ENCODE assay signal across 11 cellular contexts in the genomic region with DNA sequence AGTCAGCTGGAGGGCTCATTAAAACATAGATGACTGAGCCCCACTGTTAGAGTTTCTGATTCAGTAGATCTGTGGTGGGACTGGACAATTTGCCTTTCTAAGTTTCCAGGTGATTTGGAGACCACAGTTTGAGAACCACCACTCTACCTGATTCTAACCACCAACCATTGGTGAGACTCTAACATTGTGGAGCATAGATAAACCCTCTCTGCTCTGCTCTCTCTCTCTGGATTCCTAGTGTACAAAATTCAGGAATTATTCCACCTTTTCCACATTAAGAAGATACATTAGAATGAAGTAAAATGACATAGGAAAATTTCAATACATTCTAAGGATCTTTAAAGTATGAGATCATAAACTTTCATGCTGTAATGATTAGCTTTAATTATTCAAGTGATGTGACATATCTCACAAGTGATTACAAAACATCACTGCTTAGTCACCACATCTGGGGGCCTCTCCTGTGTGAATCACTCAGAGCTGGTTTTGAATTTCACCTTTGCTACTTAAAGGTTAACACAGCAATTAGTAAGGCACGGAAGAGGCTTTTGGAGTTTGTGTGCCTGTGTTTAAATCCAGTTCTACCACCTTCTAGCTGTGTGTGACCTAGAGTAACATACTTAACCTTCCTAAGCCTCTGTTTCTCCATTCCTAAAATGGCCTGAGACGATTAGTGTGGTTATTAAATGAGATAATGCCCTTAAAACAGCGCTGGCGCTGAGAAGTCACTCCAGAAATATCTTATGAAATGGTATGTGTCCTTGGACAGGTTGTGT.
DNase-seq lines count a peak whose midpoint lies in the region; ATAC-seq and TF ChIP-seq lines count a peak whose summit lies in the region.
"Had no signal": no experiment of that assay in that cellular context is flagged by ENCODE, and none has a peak within 500 bp of the region (broad histone marks: within the 10 kb centered on the region; RNA-seq: fewer than 3 reads in every experiment).

No MANE protein-coding gene starts in this region.

- in situ Hi-C loops in gastrocnemius medialis (cut with MboI; ENCODE audit: low sequenced_read_pairs in 4 of 4): no loop called here

- no peak for TF ChIP-seq CTCF in epithelial cell of esophagus (IDR thresholded peaks at IDR 0.05; ENCODE audit: insufficient read depth, low read depth, low read length, missing control alignments)
- no peak for TF ChIP-seq CTCF in gastrocnemius medialis (IDR thresholded peaks at IDR 0.05 in 4 of 5, conservative IDR thresholded peaks at IDR 0.05 in 1 of 5)

- H3K27me3 Mint-ChIP-seq in activated T-cell treated with anti-CD3 and anti-CD28 coated beads, Interleukin-2, amount 50 U/mL, for 72 hours (ENCODE audit: low read depth): peaks cover 3% of the 10 kb centered on the region

- H3K4me3 ChIP-seq in epithelial cell of esophagus (ENCODE audit: low read length) (no peak overlapping the region), gastrocnemius medialis (no peak overlapping the region)

- peaks cover 0 to 2% of the 10 kb centered on the region in 2 donors for H3K9me3 Mint-ChIP-seq in activated T-cell treated with anti-CD3 and anti-CD28 coated beads, Interleukin-2, amount 50 U/mL, for 72 hours

- H3K9me3 ChIP-seq in gastrocnemius medialis: no peaks in the 10 kb centered on the region

- no peak overlapping the region for H3K4me3 Mint-ChIP-seq in activated T-cell treated with anti-CD3 and anti-CD28 coated beads, Interleukin-2, amount 50 U/mL, for 72 hours

- DNase-seq in GM03348 (ENCODE audit: low spot score) (peak; percentile 68), NCI-H2171 treated with DMSO at 0.1 percent for 48 hours (lab: John Stamatoyannopoulos, UW) (peak; percentile 51), epithelial cell of esophagus (ENCODE audit: low read depth) (peak; percentile 95), gastrocnemius medialis (no peak), NCI-H345 treated with DMSO at 0.1 percent for 48 hours (lab: John Stamatoyannopoulos, UW; ENCODE audit: unreplicated experiment) (no peak), iPS-NIHi11 (ENCODE audit: low spot score) (no peak)
- DNase-seq in activated T-cell treated with anti-CD3 and anti-CD28 coated beads, Interleukin-2, amount 50 U/mL, for 72 hours: no peak
- DNase-seq: NCI-H1930, occipital lobe, T-helper 1 cell had no signal

- no peak overlapping the region for H3K27ac Mint-ChIP-seq in activated T-cell treated with anti-CD3 and anti-CD28 coated beads, Interleukin-2, amount 50 U/mL, for 72 hours

- no peak for TF ChIP-seq POLR2A in gastrocnemius medialis (IDR thresholded peaks at IDR 0.05)

- H3K27me3 ChIP-seq in gastrocnemius medialis: no peaks in the 10 kb centered on the region

- no peaks in the 10 kb centered on the region for H3K4me1 Mint-ChIP-seq in activated T-cell treated with anti-CD3 and anti-CD28 coated beads, Interleukin-2, amount 50 U/mL, for 72 hours (ENCODE audit: low read depth)

- H3K4me1 ChIP-seq in gastrocnemius medialis: no peaks in the 10 kb centered on the region

- H3K36me3 ChIP-seq in gastrocnemius medialis: no peaks in the 10 kb centered on the region

- H3K36me3 Mint-ChIP-seq in activated T-cell treated with anti-CD3 and anti-CD28 coated beads, Interleukin-2, amount 50 U/mL, for 72 hours (ENCODE audit: insufficient read depth in 2 of 2): no peaks in the 10 kb centered on the region

- ATAC-seq in gastrocnemius medialis: peak; percentile 88 to 91
- ATAC-seq in GM21529 (IDR thresholded peaks at IDR 0.05; ENCODE audit: unreplicated experiment): no peak
- no peak for ATAC-seq in activated T-cell treated with anti-CD3 and anti-CD28 coated beads, Interleukin-2, amount 50 U/mL, for 72 hours (replicated peaks in 1 of 2)

- intact Hi-C loops in gastrocnemius medialis (cut with DNase I; ENCODE audit: low total_unique reads): no loop called here

- peak overlapping the region in 1 of 4 donors; percentile 29 for H3K27ac ChIP-seq in gastrocnemius medialis

Comparison
In these comparisons a context has a peak if more than half of its experiments do, and no peak if none do; other contexts are left out.
1. DNase-seq: peak in GM03348 (single experiment), NCI-H2171 treated with DMSO at 0.1 percent for 48 hours (single experiment) and epithelial cell of esophagus (single experiment); none in gastrocnemius medialis (0 of 2), NCI-H345 treated with DMSO at 0.1 percent for 48 hours (single experiment), iPS-NIHi11 (single experiment) and activated T-cell treated with anti-CD3 and anti-CD28 coated beads, Interleukin-2, amount 50 U/mL, for 72 hours (0 of 2).
2. ATAC-seq: peak in gastrocnemius medialis (2 of 2); none in GM21529 (single experiment) and activated T-cell treated with anti-CD3 and anti-CD28 coated beads, Interleukin-2, amount 50 U/mL, for 72 hours (0 of 2).